ENCODE assay signal across 1 cellular context in the genomic region with DNA sequence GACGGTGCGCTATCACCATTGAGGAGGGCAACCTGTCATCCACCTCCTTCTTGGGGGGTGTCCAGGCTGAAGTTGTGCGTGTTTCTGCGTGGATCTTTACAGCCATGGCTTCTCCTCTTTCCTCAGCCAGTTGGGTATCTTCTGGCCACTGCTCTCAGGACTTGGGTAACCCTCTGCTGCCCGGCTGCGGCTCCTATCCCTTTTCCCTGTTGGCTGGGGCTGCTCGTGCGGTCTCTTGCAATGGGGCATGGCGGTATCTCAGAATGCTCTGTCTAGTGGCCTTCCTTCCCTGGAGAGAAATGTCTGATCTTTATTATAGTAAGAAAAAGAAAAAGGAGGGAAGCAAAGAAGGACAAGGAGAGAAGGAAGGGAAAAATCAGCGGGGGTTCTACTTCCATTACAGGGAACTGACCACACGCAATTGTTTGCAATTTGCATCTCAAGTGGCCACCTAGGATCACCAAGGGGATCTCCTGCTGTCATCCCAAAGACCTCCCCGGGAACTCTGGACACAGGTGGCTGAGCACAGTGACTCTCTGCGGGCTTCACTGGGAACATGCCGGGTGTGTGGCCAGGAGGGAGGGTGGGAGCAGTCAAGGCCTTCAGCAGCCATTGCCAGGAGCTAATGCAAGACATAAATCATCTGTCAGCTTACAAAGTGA.
TF ChIP-seq lines count a peak whose summit lies in the region.

No MANE protein-coding gene starts in this region.

TF ChIP-seq in HEK293, 187 proteins besides CTCF, POLR2A, EP300 and RAD21 (continued from another document):
- TF ChIP-seq, protein P1, sequence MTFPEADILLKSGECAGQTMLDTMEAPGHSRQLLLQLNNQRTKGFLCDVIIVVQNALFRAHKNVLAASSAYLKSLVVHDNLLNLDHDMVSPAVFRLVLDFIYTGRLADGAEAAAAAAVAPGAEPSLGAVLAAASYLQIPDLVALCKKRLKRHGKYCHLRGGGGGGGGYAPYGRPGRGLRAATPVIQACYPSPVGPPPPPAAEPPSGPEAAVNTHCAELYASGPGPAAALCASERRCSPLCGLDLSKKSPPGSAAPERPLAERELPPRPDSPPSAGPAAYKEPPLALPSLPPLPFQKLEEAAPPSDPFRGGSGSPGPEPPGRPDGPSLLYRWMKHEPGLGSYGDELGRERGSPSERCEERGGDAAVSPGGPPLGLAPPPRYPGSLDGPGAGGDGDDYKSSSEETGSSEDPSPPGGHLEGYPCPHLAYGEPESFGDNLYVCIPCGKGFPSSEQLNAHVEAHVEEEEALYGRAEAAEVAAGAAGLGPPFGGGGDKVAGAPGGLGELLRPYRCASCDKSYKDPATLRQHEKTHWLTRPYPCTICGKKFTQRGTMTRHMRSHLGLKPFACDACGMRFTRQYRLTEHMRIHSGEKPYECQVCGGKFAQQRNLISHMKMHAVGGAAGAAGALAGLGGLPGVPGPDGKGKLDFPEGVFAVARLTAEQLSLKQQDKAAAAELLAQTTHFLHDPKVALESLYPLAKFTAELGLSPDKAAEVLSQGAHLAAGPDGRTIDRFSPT (tag by site-specific recombination; IDR thresholded peaks at IDR 0.05), result no peak
